In genomic region chr7:873367-874002, GRCh38 we compare ENCODE assay signal across 8 cellular contexts. TPM values are rescaled to one million over a fixed set of nuclear protein-coding genes. Genes with fewer than 3 reads are reported as not detected.
A peak's percentile ranks its signal among the peaks of the same experiment; 100 is the strongest.
DNase-seq lines count a peak whose midpoint lies in the region; ATAC-seq and TF ChIP-seq lines count a peak whose summit lies in the region.

No MANE protein-coding gene starts in this region.

- no peak overlapping the region for H3K27ac ChIP-seq in foreskin keratinocyte
- H3K27ac ChIP-seq in substantia nigra (ENCODE audit: low read depth, low read length, poor library complexity, severe bottlenecking): peak overlapping the region; percentile 62

- ATAC-seq in foreskin keratinocyte (peak; percentile 50), HG03457 (IDR thresholded peaks at IDR 0.05; ENCODE audit: unreplicated experiment) (no peak)

- H3K4me3 ChIP-seq in LNCaP clone FGC (ENCODE audit: low read depth, low read length): no peak overlapping the region

- peak; percentile 98 for TF ChIP-seq CTCF in LNCaP clone FGC (IDR thresholded peaks at IDR 0.05; ENCODE audit: control insufficient read depth, extremely low read depth, insufficient read depth)
- peak; percentile 99 for TF ChIP-seq CTCF in foreskin keratinocyte (conservative IDR thresholded peaks at IDR 0.05)

- H3K27me3 ChIP-seq in foreskin keratinocyte: no peaks in the 10 kb centered on the region

- no peaks in the 10 kb centered on the region for H3K4me1 ChIP-seq in foreskin keratinocyte

- DNase-seq in ELF-1 (ENCODE audit: low read depth, low spot score): peak; percentile 95
- DNase-seq in LNCaP clone FGC (ENCODE audit: low read depth): peak; percentile 88
- DNase-seq in SIG-M5 (lab: John Stamatoyannopoulos, UW): peak; percentile 7
- peak; percentile 31 for DNase-seq in activated gamma-delta T cell (lab: John Stamatoyannopoulos, UW)
- DNase-seq in foreskin keratinocyte: peak; percentile 48 to 72
- DNase-seq in nucleus accumbens (lab: John Stamatoyannopoulos, UW): peak in 52 of 56 donors; percentile 18 to 85 (median 66)
- peak in 47 of 49 donors; percentile 20 to 86 (median 68) for DNase-seq in substantia nigra (lab: John Stamatoyannopoulos, UW)

RNA-seq across cellular contexts. Expression of gene GET4, which starts 2.9 kb away (rescaled TPM):
- 27.0 and 32.1 TPM in 2 replicates for total RNA-seq in foreskin keratinocyte
- polyA plus RNA-seq in foreskin keratinocyte: 40.9 TPM in 2 replicates

RNA-seq across cellular contexts. Expression of gene SUN1, which starts 41.2 kb away (rescaled TPM):
- 87.9 and 89.1 TPM in 2 replicates for total RNA-seq in foreskin keratinocyte
- polyA plus RNA-seq in foreskin keratinocyte: 29.1 and 35.5 TPM in 2 replicates

Comparison
In these comparisons a context has a peak if more than half of its experiments do, and no peak if none do; other contexts are left out.
1. DNase-seq: peak in every context shown above with its lines; median percentile 95 in ELF-1; 88 in LNCaP clone FGC; 68 in substantia nigra; 66 in nucleus accumbens; 60 in foreskin keratinocyte; 31 in activated gamma-delta T cell; 7 in SIG-M5.